Comparison of ENCODE assay signal across 9 cellular contexts in genomic region chr3:127694467-127695215, GRCh38. TPM values are rescaled to one million over a fixed set of nuclear protein-coding genes. Genes with fewer than 3 reads are reported as not detected.
A peak's percentile ranks its signal among the peaks of the same experiment; 100 is the strongest.
DNase-seq lines count a peak whose midpoint lies in the region; ATAC-seq and TF ChIP-seq lines count a peak whose summit lies in the region.
"Had no signal": no experiment of that assay in that cellular context is flagged by ENCODE, and none has a peak within 500 bp of the region (broad histone marks: within the 10 kb centered on the region; RNA-seq: fewer than 3 reads in every experiment).

No MANE protein-coding gene starts in this region.

- H3K4me3 Mint-ChIP-seq in WTC11, result no peak overlapping the region
- H3K4me3 Mint-ChIP-seq: nephron had no signal

- TF ChIP-seq POLR2A in erythroblast (IDR thresholded peaks at IDR 0.05; ENCODE audit: low read length), result no peak

- peak; percentile 67 to 84 (median 67) for DNase-seq in NCI-H1417 (lab: John Stamatoyannopoulos, UW)
- DNase-seq in NCI-H1417 treated with DMSO at 0.1 percent for 48 hours (lab: John Stamatoyannopoulos, UW), result no peak
- DNase-seq in NCI-H1105 (lab: John Stamatoyannopoulos, UW), result peak; percentile 49
- peak; percentile 53 for DNase-seq in WTC11 (ENCODE audit: low spot score)
- DNase-seq in erythroblast (lab: John Stamatoyannopoulos, UW), result peak; percentile 25 to 35
- DNase-seq in posterior vena cava (ENCODE audit: low spot score), result peak; percentile 77
- no peak for DNase-seq in KG1 (lab: John Stamatoyannopoulos, UW)

- CTCF ChIA-PET in WTC11 (lab: Charles Lee), result interaction anchor here (0.6 to 4.8 kb wide), 23 partner anchors 13 to 439 kb away, joined by 3 to 127 read pairs (median 4); partner anchors contain the start of gene MGLL

- H3K27ac Mint-ChIP-seq in WTC11, result no peak overlapping the region
- H3K27ac Mint-ChIP-seq: nephron had no signal

- ATAC-seq in WTC11 (peak; percentile 30), HG03354 (IDR thresholded peaks at IDR 0.05; ENCODE audit: poor library complexity, severe bottlenecking, unreplicated experiment) (no peak)

- H3K36me3 Mint-ChIP-seq in WTC11, result no peaks in the 10 kb centered on the region

- intact Hi-C loops in posterior vena cava (cut with DNase I), result loop anchor here (5.0 kb wide), 3 partner anchors 43 to 128 kb away; partner anchors contain the start of gene MGLL (in 1 of the 2)

- H3K4me1 Mint-ChIP-seq in WTC11, result peaks cover 7% of the 10 kb centered on the region

- TF ChIP-seq CTCF in WTC11 (IDR thresholded peaks at IDR 0.05), result no peak

- H3K9me3 Mint-ChIP-seq in WTC11, result no peaks in the 10 kb centered on the region
- H3K9me3 Mint-ChIP-seq: nephron had no signal

- POLR2A ChIA-PET in WTC11 (lab: Charles Lee), result interaction anchor here (0.5 kb wide), 1 partner anchor 44 kb away, joined by 4 read pairs; no protein-coding TSS in a partner anchor

- no peaks in the 10 kb centered on the region for H3K27me3 Mint-ChIP-seq in WTC11 (ENCODE audit: low read depth)

TF ChIP-seq in WTC11, 78 proteins besides CTCF, POLR2A, EP300 and RAD21:
- TF ChIP-seq CBFB (CRISPR knock-in tag; IDR thresholded peaks at IDR 0.05; ENCODE audit: low read depth) (no peak), NFATC4 (CRISPR knock-in tag; IDR thresholded peaks at IDR 0.05) (no peak), NFE2L1 (CRISPR knock-in tag; IDR thresholded peaks at IDR 0.05) (no peak), ATF6 (CRISPR knock-in tag; IDR thresholded peaks at IDR 0.05) (no peak), SP1 (CRISPR knock-in tag; conservative IDR thresholded peaks at IDR 0.05) (no peak), FOXP4 (CRISPR knock-in tag; IDR thresholded peaks at IDR 0.05) (no peak), GABPB1 (CRISPR knock-in tag; IDR thresholded peaks at IDR 0.05) (no peak), TEAD4 (CRISPR knock-in tag; IDR thresholded peaks at IDR 0.05) (no peak), OVOL2 (CRISPR knock-in tag; IDR thresholded peaks at IDR 0.05; ENCODE audit: borderline replicate concordance) (no peak), CREM (CRISPR knock-in tag; IDR thresholded peaks at IDR 0.05) (no peak), ZBTB43 (CRISPR knock-in tag; IDR thresholded peaks at IDR 0.05) (no peak), ETV6 (CRISPR knock-in tag; IDR thresholded peaks at IDR 0.05) (no peak), GTF2I (CRISPR knock-in tag; conservative IDR thresholded peaks at IDR 0.05) (no peak), NR2C2 (CRISPR knock-in tag; IDR thresholded peaks at IDR 0.05) (no peak)
- TF ChIP-seq, protein P1, sequence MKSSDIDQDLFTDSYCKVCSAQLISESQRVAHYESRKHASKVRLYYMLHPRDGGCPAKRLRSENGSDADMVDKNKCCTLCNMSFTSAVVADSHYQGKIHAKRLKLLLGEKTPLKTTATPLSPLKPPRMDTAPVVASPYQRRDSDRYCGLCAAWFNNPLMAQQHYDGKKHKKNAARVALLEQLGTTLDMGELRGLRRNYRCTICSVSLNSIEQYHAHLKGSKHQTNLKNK (CRISPR knock-in tag; IDR thresholded peaks at IDR 0.05), result no peak
- TF ChIP-seq, protein P2, sequence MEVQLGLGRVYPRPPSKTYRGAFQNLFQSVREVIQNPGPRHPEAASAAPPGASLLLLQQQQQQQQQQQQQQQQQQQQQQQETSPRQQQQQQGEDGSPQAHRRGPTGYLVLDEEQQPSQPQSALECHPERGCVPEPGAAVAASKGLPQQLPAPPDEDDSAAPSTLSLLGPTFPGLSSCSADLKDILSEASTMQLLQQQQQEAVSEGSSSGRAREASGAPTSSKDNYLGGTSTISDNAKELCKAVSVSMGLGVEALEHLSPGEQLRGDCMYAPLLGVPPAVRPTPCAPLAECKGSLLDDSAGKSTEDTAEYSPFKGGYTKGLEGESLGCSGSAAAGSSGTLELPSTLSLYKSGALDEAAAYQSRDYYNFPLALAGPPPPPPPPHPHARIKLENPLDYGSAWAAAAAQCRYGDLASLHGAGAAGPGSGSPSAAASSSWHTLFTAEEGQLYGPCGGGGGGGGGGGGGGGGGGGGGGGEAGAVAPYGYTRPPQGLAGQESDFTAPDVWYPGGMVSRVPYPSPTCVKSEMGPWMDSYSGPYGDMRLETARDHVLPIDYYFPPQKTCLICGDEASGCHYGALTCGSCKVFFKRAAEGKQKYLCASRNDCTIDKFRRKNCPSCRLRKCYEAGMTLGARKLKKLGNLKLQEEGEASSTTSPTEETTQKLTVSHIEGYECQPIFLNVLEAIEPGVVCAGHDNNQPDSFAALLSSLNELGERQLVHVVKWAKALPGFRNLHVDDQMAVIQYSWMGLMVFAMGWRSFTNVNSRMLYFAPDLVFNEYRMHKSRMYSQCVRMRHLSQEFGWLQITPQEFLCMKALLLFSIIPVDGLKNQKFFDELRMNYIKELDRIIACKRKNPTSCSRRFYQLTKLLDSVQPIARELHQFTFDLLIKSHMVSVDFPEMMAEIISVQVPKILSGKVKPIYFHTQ (CRISPR knock-in tag; IDR thresholded peaks at IDR 0.05), result no peak
TF ChIP-seq in WTC11: peak in this region for 0.

RNA-seq across cellular contexts. Expression of gene ABTB1, which starts 21.9 kb away (rescaled TPM):
- total RNA-seq in WTC11 (2021) (9.3 to 12.5 TPM (median 9.9 TPM) in 3 replicates), posterior vena cava (10 to 100 TPM; 27.7 to 28.9 TPM)

Comparison
In these comparisons a context has a peak if more than half of its experiments do, and no peak if none do; other contexts are left out.
1. DNase-seq: peak in NCI-H1417 (3 of 3), NCI-H1105 (single experiment), WTC11 (single experiment), erythroblast (2 of 2) and posterior vena cava (single experiment); none in NCI-H1417 treated with DMSO at 0.1 percent for 48 hours (single experiment) and KG1 (single experiment).